Comparison of ENCODE assay signal across 27 cellular contexts in the genomic region with DNA sequence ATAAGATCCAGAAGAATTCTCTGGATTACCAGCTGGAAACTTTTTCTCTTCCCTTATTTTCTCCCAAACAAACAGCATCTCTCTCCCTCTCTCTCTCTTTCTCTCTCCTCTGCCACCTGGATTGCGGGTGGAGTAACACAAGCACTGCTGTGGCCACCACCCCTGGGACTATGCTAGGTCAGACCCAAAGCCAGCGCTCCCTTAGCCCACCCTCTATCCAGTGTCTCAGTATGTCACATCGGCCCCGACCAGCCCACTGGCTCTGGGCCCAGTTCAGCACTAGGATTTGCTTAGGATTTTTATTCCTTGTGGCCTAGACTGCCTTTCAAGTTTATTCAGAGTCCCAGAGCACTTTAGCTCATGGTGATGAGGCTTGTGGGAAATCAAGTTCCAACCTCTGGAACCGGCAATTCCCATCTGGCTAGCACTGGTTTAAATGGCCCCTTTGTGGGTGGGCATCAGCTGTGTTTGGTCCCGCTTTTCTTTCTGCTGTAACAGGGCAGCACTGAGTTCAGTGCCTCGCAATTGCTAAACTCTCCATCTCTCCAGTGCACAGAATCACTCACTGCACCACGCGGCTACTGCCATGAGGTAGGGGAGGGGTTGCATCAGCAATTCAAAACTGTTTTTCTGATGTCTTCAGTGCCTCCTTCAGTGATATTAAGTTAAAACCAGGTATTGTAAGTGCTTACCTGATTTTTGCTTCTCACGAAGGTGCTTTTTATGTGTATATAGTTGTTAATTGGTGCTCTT.
"Had no signal": no experiment of that assay in that cellular context is flagged by ENCODE, and none has a peak within 500 bp of the region (broad histone marks: within the 10 kb centered on the region; RNA-seq: fewer than 3 reads in every experiment).

No MANE protein-coding gene starts in this region.

- H3K36me3 Mint-ChIP-seq: stimulated activated memory B cell treated with anti-CD40 and anti-IgM and Interleukin-4, amounts not matched to agents 10 μg/mL and 1 μg/mL and 100 μg/mL, for 72 hours; type B pancreatic cell had no signal

- H3K79me2 ChIP-seq: hepatocyte, parathyroid adenoma had no signal

- H3K9ac ChIP-seq: parathyroid adenoma had no signal

- DNase-seq: dorsolateral prefrontal cortex; effector CD4-positive, alpha-beta T cell; foreskin fibroblast; heart left ventricle; kidney glomerular epithelial cell; left colon; left ventricle myocardium superior; lower lobe of right lung; natural killer cell; sigmoid colon; stimulated activated CD4-positive, alpha-beta T cell treated with anti-CD3 and anti-CD28 coated beads, Interleukin-2, amount 100 ng/mL, for 24 hours; stimulated activated CD4-positive, alpha-beta T cell treated with anti-CD3 and anti-CD28 coated beads, Interleukin-4, amount 100 ng/mL, for 24 hours; stimulated activated naive CD8-positive, alpha-beta T cell treated with anti-CD3 and anti-CD28 coated beads, Interleukin-15, Interleukin-2, amounts not matched to agents 100 U/mL and 50 U/mL, for 24 hours; substantia nigra; testis; tibial artery had no signal

- H3K27ac Mint-ChIP-seq: natural killer cell; stimulated activated memory B cell treated with anti-CD40 and anti-IgM and Interleukin-4, amounts not matched to agents 10 μg/mL and 1 μg/mL and 100 μg/mL, for 72 hours; type B pancreatic cell had no signal

- H3K4me1 Mint-ChIP-seq: natural killer cell; stimulated activated memory B cell treated with anti-CD40 and anti-IgM and Interleukin-4, amounts not matched to agents 10 μg/mL and 1 μg/mL and 100 μg/mL, for 72 hours had no signal

- H3K9me3 Mint-ChIP-seq: type B pancreatic cell had no signal

- H3K9me3 ChIP-seq: prostate gland, right atrium auricular region, testis had no signal

- H3K36me3 ChIP-seq: gastroesophageal sphincter, heart left ventricle, lower lobe of right lung, prostate gland, right atrium auricular region, sigmoid colon, tibial artery had no signal

- H3K27me3 ChIP-seq: dorsolateral prefrontal cortex, gastroesophageal sphincter, heart left ventricle, hepatocyte, right atrium auricular region, sigmoid colon, testis, tibial artery had no signal

- H3K27me3 Mint-ChIP-seq: stimulated activated memory B cell treated with anti-CD40 and anti-IgM and Interleukin-4, amounts not matched to agents 10 μg/mL and 1 μg/mL and 100 μg/mL, for 72 hours; type B pancreatic cell had no signal

- H3K4me2 ChIP-seq: hepatocyte had no signal

- H3K4me1 ChIP-seq: gastroesophageal sphincter, heart left ventricle, lower lobe of right lung, parathyroid adenoma, prostate gland, right atrium auricular region, sigmoid colon, testis, tibial artery had no signal

- FAIRE-seq: colon, islet of Langerhans had no signal

- H2AFZ ChIP-seq: hepatocyte, parathyroid adenoma had no signal

- H3K4me3 ChIP-seq: dorsolateral prefrontal cortex, gastroesophageal sphincter, heart left ventricle, hepatocyte, lower lobe of right lung, prostate gland, right atrium auricular region, sigmoid colon, testis, tibial artery had no signal

- H3K4me3 Mint-ChIP-seq: natural killer cell; stimulated activated memory B cell treated with anti-CD40 and anti-IgM and Interleukin-4, amounts not matched to agents 10 μg/mL and 1 μg/mL and 100 μg/mL, for 72 hours; type B pancreatic cell had no signal

- ATAC-seq: esophagus mucosa; gastroesophageal sphincter; heart left ventricle; left colon; left ventricle myocardium superior; lower lobe of right lung; natural killer cell; stimulated activated memory B cell treated with anti-CD40 and anti-IgM and Interleukin-4, amounts not matched to agents 10 μg/mL and 1 μg/mL and 100 μg/mL, for 72 hours; stimulated activated naive CD8-positive, alpha-beta T cell treated with anti-CD3 and anti-CD28 coated beads, Interleukin-15, Interleukin-2, amounts not matched to agents 100 U/mL and 50 U/mL, for 24 hours had no signal

- H3K27ac ChIP-seq: dorsolateral prefrontal cortex, epithelial cell of prostate, gastroesophageal sphincter, heart left ventricle, hepatocyte, lower lobe of right lung, parathyroid adenoma, prostate gland, right atrium auricular region, sigmoid colon, testis, tibial artery had no signal
